15 cellular contexts compared by ENCODE assay signal in the genomic region with DNA sequence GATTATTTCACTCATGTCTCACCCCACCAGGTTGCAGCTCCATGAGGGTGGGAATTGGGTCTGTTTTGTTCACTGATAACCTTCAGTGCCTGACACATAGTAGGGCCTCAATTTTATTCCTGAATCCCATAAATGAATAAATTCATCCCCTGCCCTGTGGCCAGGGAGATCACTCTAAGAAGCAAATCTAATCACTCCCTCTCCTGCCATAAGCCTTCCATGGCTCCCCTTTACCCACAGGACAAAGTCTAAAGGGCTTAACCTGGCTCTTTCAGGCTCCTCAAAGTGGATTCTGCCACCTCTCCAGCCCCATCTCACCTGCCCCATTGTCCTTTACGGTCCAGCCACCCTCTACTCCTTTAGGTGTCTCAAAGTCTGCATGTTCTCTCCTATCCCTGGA.
DNase-seq lines count a peak whose midpoint lies in the region; ATAC-seq and TF ChIP-seq lines count a peak whose summit lies in the region.
"Had no signal": no experiment of that assay in that cellular context is flagged by ENCODE, and none has a peak within 500 bp of the region (broad histone marks: within the 10 kb centered on the region; RNA-seq: fewer than 3 reads in every experiment).

No MANE protein-coding gene starts in this region.

- TF ChIP-seq CTCF in lower lobe of right lung (IDR thresholded peaks at IDR 0.05) (no peak), type B pancreatic cell (conservative IDR thresholded peaks at IDR 0.05) (no peak)

- peak overlapping the region; percentile 9 for H3K27ac Mint-ChIP-seq in activated T-helper 1 cell treated with anti-CD3 and anti-CD28 coated beads, Interleukin-12 subunit alpha, Interleukin-12 subunit beta, Interleukin-2, Interleukin-4 antibody, amounts not matched to agents 30 ng/mL and 10 ng/mL and 1 ng/mL, durations not matched to agents 14 hours and 24 hours and 36 hours
- peak overlapping the region; percentile 56 for H3K27ac Mint-ChIP-seq in type B pancreatic cell
- H3K27ac Mint-ChIP-seq: CD14-positive monocyte had no signal

- H3K4me1 Mint-ChIP-seq in activated T-helper 1 cell treated with anti-CD3 and anti-CD28 coated beads, Interleukin-12 subunit alpha, Interleukin-12 subunit beta, Interleukin-2, Interleukin-4 antibody, amounts not matched to agents 30 ng/mL and 10 ng/mL and 1 ng/mL, durations not matched to agents 14 hours and 24 hours and 36 hours (ENCODE audit: low read depth) = peaks cover 29% of the 10 kb centered on the region
- peaks cover 42% of the 10 kb centered on the region for H3K4me1 Mint-ChIP-seq in type B pancreatic cell (ENCODE audit: unreplicated experiment)

- intact Hi-C loops in activated T-helper 1 cell treated with anti-CD3 and anti-CD28 coated beads, Interleukin-12 subunit alpha, Interleukin-12 subunit beta, Interleukin-2, Interleukin-4 antibody, amounts not matched to agents 30 ng/mL and 10 ng/mL and 1 ng/mL, durations not matched to agents 14 hours and 24 hours and 36 hours (cut with micrococcal nuclease) = no loop called here
- intact Hi-C loops in lower lobe of right lung (cut with DNase I) = no loop called here

- H3K4me2 ChIP-seq in BLaER1 treated with 17β-estradiol and CSF1 and Interleukin-3, amounts not matched to agents 10 nM and 100 nM = peak overlapping the region in 9 of 11 experiments; percentile 44 to 84 (median 77); a peak in 12 of 22 replicates

- H3K36me3 ChIP-seq in BLaER1 treated with 17β-estradiol and CSF1 and Interleukin-3, amounts not matched to agents 10 nM and 100 nM = no peaks in the 10 kb centered on the region
- no peaks in the 10 kb centered on the region for H3K36me3 ChIP-seq in lower lobe of right lung

- no peaks in the 10 kb centered on the region for H3K27me3 ChIP-seq in BLaER1 treated with 17β-estradiol and CSF1 and Interleukin-3, amounts not matched to agents 10 nM and 100 nM
- H3K27me3 ChIP-seq in lower lobe of right lung (ENCODE audit: low read depth) = no peaks in the 10 kb centered on the region

- no peak overlapping the region for H3K9ac ChIP-seq in BLaER1 treated with 17β-estradiol and CSF1 and Interleukin-3, amounts not matched to agents 10 nM and 100 nM

- peaks cover 7% of the 10 kb centered on the region for H3K27me3 Mint-ChIP-seq in activated T-helper 1 cell treated with anti-CD3 and anti-CD28 coated beads, Interleukin-12 subunit alpha, Interleukin-12 subunit beta, Interleukin-2, Interleukin-4 antibody, amounts not matched to agents 30 ng/mL and 10 ng/mL and 1 ng/mL, durations not matched to agents 14 hours and 24 hours and 36 hours (ENCODE audit: insufficient read depth)
- no peaks in the 10 kb centered on the region for H3K27me3 Mint-ChIP-seq in type B pancreatic cell

- no peak overlapping the region for H3K4me3 Mint-ChIP-seq in activated T-helper 1 cell treated with anti-CD3 and anti-CD28 coated beads, Interleukin-12 subunit alpha, Interleukin-12 subunit beta, Interleukin-2, Interleukin-4 antibody, amounts not matched to agents 30 ng/mL and 10 ng/mL and 1 ng/mL, durations not matched to agents 14 hours and 24 hours and 36 hours
- no peak overlapping the region for H3K4me3 Mint-ChIP-seq in type B pancreatic cell
- H3K4me3 Mint-ChIP-seq: CD14-positive monocyte, H9 had no signal

- no peaks in the 10 kb centered on the region for H3K9me3 Mint-ChIP-seq in activated T-helper 1 cell treated with anti-CD3 and anti-CD28 coated beads, Interleukin-12 subunit alpha, Interleukin-12 subunit beta, Interleukin-2, Interleukin-4 antibody, amounts not matched to agents 30 ng/mL and 10 ng/mL and 1 ng/mL, durations not matched to agents 14 hours and 24 hours and 36 hours
- H3K9me3 Mint-ChIP-seq in type B pancreatic cell = peaks cover 11% of the 10 kb centered on the region
- H3K9me3 Mint-ChIP-seq: H9 had no signal

- peaks cover 38 to 88% (median 75%) of the 10 kb centered on the region in 10 experiments for H3K4me1 ChIP-seq in BLaER1 treated with 17β-estradiol and CSF1 and Interleukin-3, amounts not matched to agents 10 nM and 100 nM
- H3K4me1 ChIP-seq in lower lobe of right lung = peaks cover 25% of the 10 kb centered on the region

- ATAC-seq in lower lobe of right lung (no peak), SK-N-SH treated with all-trans-retinoic acid at 6 μM for 48 hours (no peak), HG02870 (IDR thresholded peaks at IDR 0.05; ENCODE audit: unreplicated experiment) (no peak)

- H3K9me3 ChIP-seq in BLaER1 treated with 17β-estradiol and CSF1 and Interleukin-3, amounts not matched to agents 10 nM and 100 nM (replicated peaks in 1 of 11) = peaks cover 0 to 5% (median 0%) of the 10 kb centered on the region in 11 experiments; a peak in 1 of 22 replicates
- peaks cover 5% of the 10 kb centered on the region for H3K9me3 ChIP-seq in lower lobe of right lung

- H3K36me3 Mint-ChIP-seq in activated T-helper 1 cell treated with anti-CD3 and anti-CD28 coated beads, Interleukin-12 subunit alpha, Interleukin-12 subunit beta, Interleukin-2, Interleukin-4 antibody, amounts not matched to agents 30 ng/mL and 10 ng/mL and 1 ng/mL, durations not matched to agents 14 hours and 24 hours and 36 hours (ENCODE audit: low read depth) = no peaks in the 10 kb centered on the region
- H3K36me3 Mint-ChIP-seq in type B pancreatic cell = no peaks in the 10 kb centered on the region

- DNase-seq in activated T-helper 1 cell treated with anti-CD3 and anti-CD28 coated beads, Interleukin-12 subunit alpha, Interleukin-12 subunit beta, Interleukin-2, Interleukin-4 antibody, amounts not matched to agents 30 ng/mL and 10 ng/mL and 1 ng/mL, durations not matched to agents 14 hours and 24 hours and 36 hours (ENCODE audit: low spot score) = no peak
- no peak for DNase-seq in lower lobe of right lung
- no peak for DNase-seq in type B pancreatic cell (ENCODE audit: extremely low spot score, unreplicated experiment)
- no peak for DNase-seq in NCI-H146 treated with DMSO at 0.1 percent for 48 hours (lab: John Stamatoyannopoulos, UW; ENCODE audit: unreplicated experiment)
- DNase-seq: ACHN, H9, MM.1S, NCI-H1092, NCI-H146, NCI-H2081 treated with DMSO at 0.1 percent for 48 hours had no signal

- H4K20me1 ChIP-seq in BLaER1 treated with 17β-estradiol and CSF1 and Interleukin-3, amounts not matched to agents 10 nM and 100 nM = no peaks in the 10 kb centered on the region

- H3K27ac ChIP-seq in BLaER1 treated with 17β-estradiol and CSF1 and Interleukin-3, amounts not matched to agents 10 nM and 100 nM = peak overlapping the region in 4 of 11 experiments; percentile 76 to 82 (median 78); a peak in 8 of 22 replicates
- peak overlapping the region; percentile 36 for H3K27ac ChIP-seq in lower lobe of right lung
- H3K27ac ChIP-seq: SK-N-MC had no signal

- H3K4me3 ChIP-seq in BLaER1 treated with 17β-estradiol and CSF1 and Interleukin-3, amounts not matched to agents 10 nM and 100 nM = no peak overlapping the region
- no peak overlapping the region for H3K4me3 ChIP-seq in lower lobe of right lung
- H3K4me3 ChIP-seq: SK-N-MC had no signal

TF ChIP-seq in SK-N-SH treated with all-trans-retinoic acid at 6 μM for 48 hours, 23 proteins besides CTCF, POLR2A, EP300 and RAD21:
- TF ChIP-seq TOX (CRISPR knock-in tag; IDR thresholded peaks at IDR 0.05; ENCODE audit: borderline replicate concordance) (no peak), ESRRG (CRISPR knock-in tag; IDR thresholded peaks at IDR 0.05) (no peak), BACH2 (CRISPR knock-in tag; IDR thresholded peaks at IDR 0.05; ENCODE audit: borderline replicate concordance) (no peak), CSDC2 (CRISPR knock-in tag; IDR thresholded peaks at IDR 0.05) (no peak), ZNF70 (CRISPR knock-in tag; IDR thresholded peaks at IDR 0.05) (no peak), PPARA (CRISPR knock-in tag; IDR thresholded peaks at IDR 0.05; ENCODE audit: borderline replicate concordance) (no peak)
- TF ChIP-seq, protein P1, sequence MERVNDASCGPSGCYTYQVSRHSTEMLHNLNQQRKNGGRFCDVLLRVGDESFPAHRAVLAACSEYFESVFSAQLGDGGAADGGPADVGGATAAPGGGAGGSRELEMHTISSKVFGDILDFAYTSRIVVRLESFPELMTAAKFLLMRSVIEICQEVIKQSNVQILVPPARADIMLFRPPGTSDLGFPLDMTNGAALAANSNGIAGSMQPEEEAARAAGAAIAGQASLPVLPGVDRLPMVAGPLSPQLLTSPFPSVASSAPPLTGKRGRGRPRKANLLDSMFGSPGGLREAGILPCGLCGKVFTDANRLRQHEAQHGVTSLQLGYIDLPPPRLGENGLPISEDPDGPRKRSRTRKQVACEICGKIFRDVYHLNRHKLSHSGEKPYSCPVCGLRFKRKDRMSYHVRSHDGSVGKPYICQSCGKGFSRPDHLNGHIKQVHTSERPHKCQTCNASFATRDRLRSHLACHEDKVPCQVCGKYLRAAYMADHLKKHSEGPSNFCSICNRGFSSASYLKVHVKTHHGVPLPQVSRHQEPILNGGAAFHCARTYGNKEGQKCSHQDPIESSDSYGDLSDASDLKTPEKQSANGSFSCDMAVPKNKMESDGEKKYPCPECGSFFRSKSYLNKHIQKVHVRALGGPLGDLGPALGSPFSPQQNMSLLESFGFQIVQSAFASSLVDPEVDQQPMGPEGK (CRISPR knock-in tag; IDR thresholded peaks at IDR 0.05; ENCODE audit: borderline replicate concordance) = no peak
